Comparison of ENCODE assay signal across 13 cellular contexts in genomic region chr7:98877146-98877545, GRCh38. TPM values are rescaled to one million over a fixed set of nuclear protein-coding genes. Genes with fewer than 3 reads are reported as not detected.
DNase-seq lines count a peak whose midpoint lies in the region; ATAC-seq lines count a peak whose summit lies in the region.
"Had no signal": no experiment of that assay in that cellular context is flagged by ENCODE, and none has a peak within 500 bp of the region (broad histone marks: within the 10 kb centered on the region; RNA-seq: fewer than 3 reads in every experiment).

No MANE protein-coding gene starts in this region.

- H3K4me1 Mint-ChIP-seq in activated naive CD8-positive, alpha-beta T cell (ENCODE audit: low read depth), result peaks cover 21% of the 10 kb centered on the region
- H3K4me1 Mint-ChIP-seq in activated naive CD8-positive, alpha-beta T cell treated with anti-CD3 and anti-CD28 coated beads for 36 hours, result peaks cover 10% of the 10 kb centered on the region
- H3K4me1 Mint-ChIP-seq in activated T-helper 2 cell treated with anti-CD3 and anti-CD28 coated beads, Interferon-gamma antibody, Interleukin-2, Interleukin-4, amounts not matched to agents 10 μg/mL and 5 μg/mL and 100 μg/mL, durations not matched to agents 14 hours and 24 hours and 36 hours (ENCODE audit: low read depth), result peaks cover 11% of the 10 kb centered on the region
- H3K4me1 Mint-ChIP-seq in naive thymus-derived CD8-positive, alpha-beta T cell, result peaks cover 0 to 26% (median 13%) of the 10 kb centered on the region in 4 donors

- no peaks in the 10 kb centered on the region for H3K36me3 Mint-ChIP-seq in activated naive CD8-positive, alpha-beta T cell
- H3K36me3 Mint-ChIP-seq in activated naive CD8-positive, alpha-beta T cell treated with anti-CD3 and anti-CD28 coated beads for 36 hours, result peaks cover 3% of the 10 kb centered on the region
- H3K36me3 Mint-ChIP-seq in activated T-helper 2 cell treated with anti-CD3 and anti-CD28 coated beads, Interferon-gamma antibody, Interleukin-2, Interleukin-4, amounts not matched to agents 10 μg/mL and 5 μg/mL and 100 μg/mL, durations not matched to agents 14 hours and 24 hours and 36 hours (ENCODE audit: low read depth), result peaks cover 15% of the 10 kb centered on the region
- H3K36me3 Mint-ChIP-seq in naive thymus-derived CD8-positive, alpha-beta T cell, result peaks cover 0 to 9% (median 5%) of the 10 kb centered on the region in 3 donors

- H3K9me3 Mint-ChIP-seq in activated naive CD8-positive, alpha-beta T cell (ENCODE audit: low read depth), result no peaks in the 10 kb centered on the region
- no peaks in the 10 kb centered on the region for H3K9me3 Mint-ChIP-seq in activated naive CD8-positive, alpha-beta T cell treated with anti-CD3 and anti-CD28 coated beads for 36 hours
- no peaks in the 10 kb centered on the region for H3K9me3 Mint-ChIP-seq in activated T-helper 2 cell treated with anti-CD3 and anti-CD28 coated beads, Interferon-gamma antibody, Interleukin-2, Interleukin-4, amounts not matched to agents 10 μg/mL and 5 μg/mL and 100 μg/mL, durations not matched to agents 14 hours and 24 hours and 36 hours
- H3K9me3 Mint-ChIP-seq in naive thymus-derived CD8-positive, alpha-beta T cell, result no peaks in the 10 kb centered on the region

- H3K27ac Mint-ChIP-seq in activated naive CD8-positive, alpha-beta T cell, result no peak overlapping the region
- no peak overlapping the region for H3K27ac Mint-ChIP-seq in activated naive CD8-positive, alpha-beta T cell treated with anti-CD3 and anti-CD28 coated beads for 36 hours
- H3K27ac Mint-ChIP-seq in activated T-helper 2 cell treated with anti-CD3 and anti-CD28 coated beads, Interferon-gamma antibody, Interleukin-2, Interleukin-4, amounts not matched to agents 10 μg/mL and 5 μg/mL and 100 μg/mL, durations not matched to agents 14 hours and 24 hours and 36 hours, result no peak overlapping the region
- H3K27ac Mint-ChIP-seq in naive thymus-derived CD8-positive, alpha-beta T cell, result peak overlapping the region in 8 of 10 donors; percentile 24 to 83 (median 58)

- peaks cover 4% of the 10 kb centered on the region for H3K27me3 Mint-ChIP-seq in activated naive CD8-positive, alpha-beta T cell
- H3K27me3 Mint-ChIP-seq in activated naive CD8-positive, alpha-beta T cell treated with anti-CD3 and anti-CD28 coated beads for 36 hours, result peaks cover 11% of the 10 kb centered on the region
- H3K27me3 Mint-ChIP-seq in activated T-helper 2 cell treated with anti-CD3 and anti-CD28 coated beads, Interferon-gamma antibody, Interleukin-2, Interleukin-4, amounts not matched to agents 10 μg/mL and 5 μg/mL and 100 μg/mL, durations not matched to agents 14 hours and 24 hours and 36 hours (ENCODE audit: low read depth), result peaks cover 3% of the 10 kb centered on the region
- peaks cover 0 to 4% (median 0%) of the 10 kb centered on the region in 5 donors for H3K27me3 Mint-ChIP-seq in naive thymus-derived CD8-positive, alpha-beta T cell

- no peak for DNase-seq in activated naive CD8-positive, alpha-beta T cell treated with anti-CD3 and anti-CD28 coated beads for 36 hours
- DNase-seq in activated T-helper 2 cell treated with anti-CD3 and anti-CD28 coated beads, Interferon-gamma antibody, Interleukin-2, Interleukin-4, amounts not matched to agents 10 μg/mL and 5 μg/mL and 100 μg/mL, durations not matched to agents 14 hours and 24 hours and 36 hours (ENCODE audit: low spot score), result no peak
- DNase-seq in naive thymus-derived CD8-positive, alpha-beta T cell, result no peak
- DNase-seq in amygdala (lab: John Stamatoyannopoulos, UW) (no peak), cerebellar cortex (ENCODE audit: low spot score) (no peak), dermis blood vessel endothelial cell (no peak)
- DNase-seq: activated CD4-positive, CD25-positive, alpha-beta regulatory T cell treated with anti-CD3 and anti-CD28 coated beads, Interleukin-2, amount 50 U/mL, for 72 hours; activated effector memory CD4-positive, alpha-beta T cell treated with anti-CD3 and anti-CD28 coated beads, Interleukin-2, amount 50 U/mL, for 16 hours; NCI-H1105; NCI-H748 treated with DMSO at 0.1 percent for 48 hours had no signal

- POLR2A ChIA-PET in naive thymus-derived CD8-positive, alpha-beta T cell (lab: Charles Lee), result no interaction called here

- peak overlapping the region; percentile 72 for H3K4me3 Mint-ChIP-seq in activated naive CD8-positive, alpha-beta T cell
- H3K4me3 Mint-ChIP-seq in activated naive CD8-positive, alpha-beta T cell treated with anti-CD3 and anti-CD28 coated beads for 36 hours, result no peak overlapping the region
- H3K4me3 Mint-ChIP-seq in activated T-helper 2 cell treated with anti-CD3 and anti-CD28 coated beads, Interferon-gamma antibody, Interleukin-2, Interleukin-4, amounts not matched to agents 10 μg/mL and 5 μg/mL and 100 μg/mL, durations not matched to agents 14 hours and 24 hours and 36 hours (ENCODE audit: low read depth), result peak overlapping the region; percentile 70
- peak overlapping the region; percentile 50 to 85 (median 70) for H3K4me3 Mint-ChIP-seq in naive thymus-derived CD8-positive, alpha-beta T cell

- intact Hi-C loops in activated T-helper 2 cell treated with anti-CD3 and anti-CD28 coated beads, Interferon-gamma antibody, Interleukin-2, Interleukin-4, amounts not matched to agents 10 μg/mL and 5 μg/mL and 100 μg/mL, durations not matched to agents 14 hours and 24 hours and 36 hours (cut with micrococcal nuclease), result no loop called here

- ATAC-seq in naive thymus-derived CD8-positive, alpha-beta T cell, result no peak
- ATAC-seq in GM18861 (IDR thresholded peaks at IDR 0.05; ENCODE audit: unreplicated experiment), result no peak

RNA-seq across cellular contexts. Expression of gene TRRAP, which starts 1.2 kb away (rescaled TPM):
- total RNA-seq in activated naive CD8-positive, alpha-beta T cell treated with anti-CD3 and anti-CD28 coated beads for 36 hours, result 10 to 100 TPM; 44.5 to 46.5 TPM
- 58.6 and 59.1 TPM in 2 replicates for total RNA-seq in activated T-helper 2 cell treated with anti-CD3 and anti-CD28 coated beads, Interferon-gamma antibody, Interleukin-2, Interleukin-4, amounts not matched to agents 10 μg/mL and 5 μg/mL and 100 μg/mL, durations not matched to agents 14 hours and 24 hours and 36 hours
- total RNA-seq in naive thymus-derived CD8-positive, alpha-beta T cell, result 10 to 100 TPM; 62.5 to 63.4 TPM
- 1 to 10 TPM; 2.6 to 5.9 (median 4.0) TPM for polyA plus RNA-seq in naive thymus-derived CD8-positive, alpha-beta T cell
- 24.2 and 47.0 TPM in 2 replicates for total RNA-seq in dermis blood vessel endothelial cell

RNA-seq across cellular contexts. Expression of gene TMEM130, which starts 7.3 kb away (rescaled TPM):
- total RNA-seq in activated naive CD8-positive, alpha-beta T cell treated with anti-CD3 and anti-CD28 coated beads for 36 hours, result not detected
- 0.30 TPM in 1 of 2 replicates, not detected in the other for total RNA-seq in activated T-helper 2 cell treated with anti-CD3 and anti-CD28 coated beads, Interferon-gamma antibody, Interleukin-2, Interleukin-4, amounts not matched to agents 10 μg/mL and 5 μg/mL and 100 μg/mL, durations not matched to agents 14 hours and 24 hours and 36 hours
- total RNA-seq in naive thymus-derived CD8-positive, alpha-beta T cell, result not detected
- not detected for polyA plus RNA-seq in naive thymus-derived CD8-positive, alpha-beta T cell
- not detected in 2 replicates for total RNA-seq in dermis blood vessel endothelial cell
- total RNA-seq: pulmonary artery endothelial cell had no signal

Comparison
In these comparisons a context has a peak if more than half of its experiments do, and no peak if none do; other contexts are left out.
1. H3K27ac Mint-ChIP-seq: peak in naive thymus-derived CD8-positive, alpha-beta T cell (8 of 10); none in activated naive CD8-positive, alpha-beta T cell (single experiment), activated naive CD8-positive, alpha-beta T cell treated with anti-CD3 and anti-CD28 coated beads for 36 hours (single experiment) and activated T-helper 2 cell treated with anti-CD3 and anti-CD28 coated beads, Interferon-gamma antibody, Interleukin-2, Interleukin-4, amounts not matched to agents 10 μg/mL and 5 μg/mL and 100 μg/mL, durations not matched to agents 14 hours and 24 hours and 36 hours (single experiment).